ENCODE assay signal across 11 cellular contexts in the genomic region with DNA sequence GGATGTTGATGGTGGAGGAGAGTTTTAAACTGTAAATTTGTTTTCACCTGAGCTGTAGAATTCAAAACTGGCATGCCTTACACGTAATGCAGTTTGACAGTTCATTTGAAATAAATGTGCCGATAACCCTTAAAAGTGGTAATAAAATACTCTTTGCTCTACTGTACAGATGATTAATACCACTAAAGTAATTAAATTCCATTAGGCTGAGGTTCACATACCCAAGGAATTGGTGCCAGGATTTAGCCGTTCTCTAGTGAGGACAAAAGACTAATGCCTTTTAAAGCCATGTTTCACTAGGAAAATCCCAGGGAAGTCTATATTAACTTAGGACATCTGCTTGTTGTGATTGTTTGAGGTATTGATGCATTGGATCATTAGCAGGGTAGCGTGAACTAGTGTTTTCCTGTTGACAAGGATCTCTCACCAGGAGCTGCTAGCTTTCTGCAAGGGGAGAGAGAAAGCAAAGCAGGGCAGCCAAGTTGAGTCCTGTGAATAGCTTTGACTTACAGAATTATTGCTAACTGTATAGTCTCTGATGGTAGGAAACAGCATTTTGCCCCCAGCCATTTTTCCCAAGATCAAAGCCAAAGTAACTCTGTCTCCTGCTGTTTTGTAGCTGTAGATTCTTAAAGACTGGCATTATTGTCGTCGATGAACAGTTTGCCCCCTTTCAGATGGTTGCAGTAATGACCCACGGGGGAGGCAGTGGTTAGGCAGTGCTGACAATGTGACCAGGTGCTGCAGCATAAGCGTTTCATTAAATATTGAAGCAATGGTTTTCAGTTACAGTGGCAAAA.
DNase-seq lines count a peak whose midpoint lies in the region; ATAC-seq, FAIRE-seq and TF ChIP-seq lines count a peak whose summit lies in the region.
"Had no signal": no experiment of that assay in that cellular context is flagged by ENCODE, and none has a peak within 500 bp of the region (broad histone marks: within the 10 kb centered on the region; RNA-seq: fewer than 3 reads in every experiment).

No MANE protein-coding gene starts in this region.

- no peak overlapping the region for H3K4me3 ChIP-seq in A673 (ENCODE audit: low read depth, low read length, poor library complexity, severe bottlenecking)
- H3K4me3 ChIP-seq in HUES48 (ENCODE audit: low read depth, low read length): no peak overlapping the region
- no peak overlapping the region for H3K4me3 ChIP-seq in bronchial epithelial cell (ENCODE audit: low read depth, low read length)

- TF ChIP-seq CTCF in A673 (conservative IDR thresholded peaks at IDR 0.05; ENCODE audit: low read depth, low read length) (no peak), bronchial epithelial cell (IDR thresholded peaks at IDR 0.05; ENCODE audit: insufficient read depth, low read length, severe bottlenecking) (no peak)

- CTCF ChIA-PET in A673 (lab: Charles Lee): no interaction called here

- intact Hi-C loops in A673 (cut with micrococcal nuclease; ENCODE audit: unreplicated experiment): no loop called here

- H3K27me3 ChIP-seq in A673 (replicated peaks; ENCODE audit: insufficient read depth, low read depth, low read length, poor library complexity): no peaks in the 10 kb centered on the region
- no peaks in the 10 kb centered on the region for H3K27me3 ChIP-seq in HUES48 (ENCODE audit: control insufficient read depth, insufficient read depth, low read length)
- no peaks in the 10 kb centered on the region for H3K27me3 ChIP-seq in bronchial epithelial cell (ENCODE audit: control insufficient read depth, insufficient read depth, low read length)

- H3K36me3 ChIP-seq in A673 (ENCODE audit: insufficient read depth, low read length, poor library complexity, severe bottlenecking): no peaks in the 10 kb centered on the region
- no peaks in the 10 kb centered on the region for H3K36me3 ChIP-seq in HUES48 (ENCODE audit: control insufficient read depth, insufficient read depth, low read length)
- no peaks in the 10 kb centered on the region for H3K36me3 ChIP-seq in bronchial epithelial cell (ENCODE audit: control insufficient read depth, insufficient read depth, low read length)

- POLR2A ChIA-PET in A673 (lab: Charles Lee; ENCODE audit: low non-redundant PET): no interaction called here

- H3K9me3 ChIP-seq in A673 (ENCODE audit: low read depth, low read length, poor library complexity, severe bottlenecking): no peaks in the 10 kb centered on the region
- no peaks in the 10 kb centered on the region for H3K9me3 ChIP-seq in HUES48 (ENCODE audit: control insufficient read depth, insufficient read depth, low read length)

- FAIRE-seq in bronchial epithelial cell (lab: Jason Lieb, UNC): no peak
- FAIRE-seq: RCC 7860 had no signal

- DNase-seq in A673 (ENCODE audit: low spot score): peak; percentile 11
- peak; percentile 72 for DNase-seq in NCI-H345 treated with DMSO at 0.1 percent for 48 hours (lab: John Stamatoyannopoulos, UW; ENCODE audit: unreplicated experiment)
- DNase-seq in bronchial epithelial cell (ENCODE audit: low read depth): peak; percentile 37
- DNase-seq in cortex of kidney (lab: John Stamatoyannopoulos, UW): no peak
- DNase-seq in activated CD4-positive, alpha-beta T cell treated with anti-CD3 and anti-CD28 coated beads for 1 hour: no peak
- DNase-seq: DND-41, left ventricle myocardium superior had no signal

- no peak overlapping the region for H3K9ac ChIP-seq in HUES48 (ENCODE audit: low read depth, low read length)

- no TSS peak for BruUV-seq in A673 (replicated peaks; lab: Mats Ljungman, UMichigan)

- ATAC-seq in HG03432 (IDR thresholded peaks at IDR 0.05; ENCODE audit: unreplicated experiment) (no peak), GM21619 (IDR thresholded peaks at IDR 0.05; ENCODE audit: unreplicated experiment) (no peak)
- ATAC-seq: left ventricle myocardium superior had no signal

- H3K4me1 ChIP-seq in A673 (ENCODE audit: insufficient read depth, low read length, poor library complexity, severe bottlenecking) (peaks cover 4% of the 10 kb centered on the region), HUES48 (ENCODE audit: control insufficient read depth, insufficient read depth, low read length) (peaks cover 27% of the 10 kb centered on the region)

- H3K27ac ChIP-seq in A673 (ENCODE audit: low read depth, low read length, poor library complexity, severe bottlenecking) (no peak overlapping the region), HUES48 (ENCODE audit: low read depth, low read length) (peak overlapping the region; percentile 51)

Comparison
In these comparisons a context has a peak if more than half of its experiments do, and no peak if none do; other contexts are left out.
1. DNase-seq: peak in A673 (single experiment), NCI-H345 treated with DMSO at 0.1 percent for 48 hours (single experiment) and bronchial epithelial cell (single experiment); none in cortex of kidney (single experiment) and activated CD4-positive, alpha-beta T cell treated with anti-CD3 and anti-CD28 coated beads for 1 hour (single experiment).